ENCODE assay signal across 8 cellular contexts in genomic region chr9:129202613-129203555, GRCh38. TPM values are rescaled to one million over a fixed set of nuclear protein-coding genes. Genes with fewer than 3 reads are reported as not detected.
DNase-seq lines count a peak whose midpoint lies in the region; TF ChIP-seq lines count a peak whose summit lies in the region.

No MANE protein-coding gene starts in this region.

- H3K4me3 ChIP-seq in GM23248 (peak overlapping the region; percentile 78), ascending aorta (peak overlapping the region; percentile 54 to 80), uterus (peak overlapping the region; percentile 58 to 74)

- TF ChIP-seq CTCF in ascending aorta (IDR thresholded peaks at IDR 0.05) = no peak
- no peak for TF ChIP-seq CTCF in uterus (IDR thresholded peaks at IDR 0.05)

- H3K36me3 ChIP-seq in GM23248 (ENCODE audit: low read depth) (no peaks in the 10 kb centered on the region), ascending aorta (no peaks in the 10 kb centered on the region), uterus (no peaks in the 10 kb centered on the region)

- H3K27ac ChIP-seq in GM23248 (peak overlapping the region; percentile 33; the same call in 1 of the 2 replicates), ascending aorta (peak overlapping the region; percentile 81 to 96), uterus (peak overlapping the region; percentile 94)

- H3K27me3 ChIP-seq in GM23248 (replicated peaks; ENCODE audit: insufficient read depth) (no peaks in the 10 kb centered on the region), ascending aorta (no peaks in the 10 kb centered on the region), uterus (no peaks in the 10 kb centered on the region)

- TF ChIP-seq POLR2A in uterus (IDR thresholded peaks at IDR 0.05) = peak; percentile 67 to 72

- DNase-seq in DMS114 treated with DMSO at 0.1 percent for 48 hours (lab: John Stamatoyannopoulos, UW; ENCODE audit: unreplicated experiment) (peak; percentile 60), GM23248 (peak; percentile 87), M059J (ENCODE audit: low read depth) (peak; percentile 69), T-helper 9 cell (peak; percentile 93), ascending aorta (ENCODE audit: low spot score in 2 of 2) (peak; percentile 42 to 92), hippocampal formation (lab: John Stamatoyannopoulos, UW) (peak; percentile 63 to 82), retina (peak; percentile 95), uterus (peak; percentile 86 to 91)

- no peaks in the 10 kb centered on the region for H3K9me2 ChIP-seq in GM23248 (ENCODE audit: insufficient read depth)

- peak overlapping the region; percentile 79 for H2AFZ ChIP-seq in GM23248

- intact Hi-C loops in ascending aorta (cut with DNase I) = loop anchor here (1.0 to 2.0 kb wide), 2 partner anchors 25 to 60 kb away; partner anchors contain the start of gene IER5L
- intact Hi-C loops in uterus (cut with DNase I; ENCODE audit: low total_unique reads) = no loop called here

- 0 out of 2 replicates have a peak, but pooled peaks cover 4% of the 10 kb centered on the region for H3F3A ChIP-seq in GM23248 (ENCODE audit: insufficient read depth)

- peak overlapping the region; percentile 89 for H3K9ac ChIP-seq in GM23248

- H3K79me2 ChIP-seq in GM23248 (ENCODE audit: insufficient read depth) = no peaks in the 10 kb centered on the region

- WGBS in GM23248 (ENCODE audit: low coverage in 1 of 2, low lambda C conversion rate in 2 of 2, missing lambda C conversion rate in 2 of 2), 2 experiments = 2 to 5% methylated on average over 46 to 54 of the region's 57 CpGs

- H3K9me3 ChIP-seq in GM23248 (ENCODE audit: low read depth) (no peaks in the 10 kb centered on the region), ascending aorta (no peaks in the 10 kb centered on the region), uterus (no peaks in the 10 kb centered on the region)

- H3K4me2 ChIP-seq in GM23248 (ENCODE audit: unreplicated experiment) = peak overlapping the region; percentile 73

- H4K20me1 ChIP-seq in GM23248 (ENCODE audit: insufficient read depth) = no peaks in the 10 kb centered on the region

- in situ Hi-C loops in GM23248 (cut with MboI) = no loop called here

- H3K4me1 ChIP-seq in GM23248 (ENCODE audit: insufficient read depth) = peaks cover 6% of the 10 kb centered on the region
- H3K4me1 ChIP-seq in ascending aorta = peaks cover 5 to 8% of the 10 kb centered on the region in 2 donors
- peaks cover 4% of the 10 kb centered on the region in 2 donors for H3K4me1 ChIP-seq in uterus

RNA-seq across cellular contexts. Expression of gene IER5L, which starts 24.8 kb away (rescaled TPM):
- total RNA-seq in GM23248 (2014; rRNA removed; shearing (Covaris generic)) = 69.4 and 81.7 TPM in 2 replicates
- polyA plus RNA-seq in GM23248 (2016; fragmentation: Nextera tagmentation; extraction: Ambion mirVana) = 4.0 and 4.3 TPM in 2 replicates
- 43.1 and 75.3 TPM in 2 replicates for total RNA-seq in M059J (2014; rRNA removed; shearing (Covaris generic))
- 86.1 TPM for total RNA-seq in ascending aorta
- 10 to 100 TPM in 2 of 4 donors, 1 to 10 TPM in 2; 1.8 to 31.0 (median 14.5) TPM for total RNA-seq in uterus

Comparison
In these comparisons a context has a peak if more than half of its experiments do, and no peak if none do; other contexts are left out.
1. Peak in every context shown above with its lines: DNase-seq, H3K4me3 ChIP-seq and H3K27ac ChIP-seq.
2. H3K27ac ChIP-seq: peak in every context shown above with its lines; median percentile 94 in uterus; 88 in ascending aorta; 33 in GM23248.